12 cellular contexts compared by ENCODE assay signal in genomic region chr12:5514545-5514944, GRCh38.
DNase-seq lines count a peak whose midpoint lies in the region; ATAC-seq and TF ChIP-seq lines count a peak whose summit lies in the region.
"Had no signal": no experiment of that assay in that cellular context is flagged by ENCODE, and none has a peak within 500 bp of the region (broad histone marks: within the 10 kb centered on the region; RNA-seq: fewer than 3 reads in every experiment).

No MANE protein-coding gene starts in this region.

- no peaks in the 10 kb centered on the region for H3K9me3 Mint-ChIP-seq in endodermal cell

- no peak overlapping the region for H3K4me3 ChIP-seq in coronary artery
- no peak overlapping the region for H3K4me3 ChIP-seq in endodermal cell (ENCODE audit: low read length)
- no peak overlapping the region for H3K4me3 ChIP-seq in suprapubic skin
- H3K4me3 ChIP-seq: HAP-1 had no signal

- H3K27me3 ChIP-seq in endodermal cell (ENCODE audit: control insufficient read depth, insufficient read depth, low read length, poor library complexity, severe bottlenecking): no peaks in the 10 kb centered on the region
- H3K27me3 ChIP-seq in suprapubic skin: peaks cover 17% of the 10 kb centered on the region

- DNase-seq in coronary artery (ENCODE audit: low spot score) (peak; percentile 33), endodermal cell (peak; percentile 17), suprapubic skin (ENCODE audit: low spot score in 2 of 2) (peak; percentile 1 to 8)
- DNase-seq: ACHN; BE2C; C1 segment of cervical spinal cord; CD4-positive, CD25-positive, alpha-beta regulatory T cell had no signal

- H3K36me3 Mint-ChIP-seq in endodermal cell (ENCODE audit: low read depth): no peaks in the 10 kb centered on the region
- H3K36me3 Mint-ChIP-seq: CD4-positive, CD25-positive, alpha-beta regulatory T cell had no signal

- 93 to 98% methylated on average over 3 to 4 of the region's 4 CpGs for WGBS in endodermal cell (ENCODE audit: insufficient coverage in 1 of 2, insufficient read length in 1 of 2), 2 experiments
- 93% methylated on average over 4 of the region's 4 CpGs for WGBS in suprapubic skin

- no peak overlapping the region for H3K27ac Mint-ChIP-seq in endodermal cell
- H3K27ac Mint-ChIP-seq: CD4-positive, CD25-positive, alpha-beta regulatory T cell had no signal

- H3K27ac ChIP-seq in coronary artery: no peak overlapping the region
- H3K27ac ChIP-seq in endodermal cell (ENCODE audit: low read depth, low read length): no peak overlapping the region
- H3K27ac ChIP-seq in suprapubic skin: no peak overlapping the region

- H3K4me1 ChIP-seq in endodermal cell (ENCODE audit: control insufficient read depth, insufficient read depth, low read length) (peaks cover 4% of the 10 kb centered on the region), suprapubic skin (peaks cover 7% of the 10 kb centered on the region)
- H3K4me1 ChIP-seq: BE2C, HAP-1 had no signal

- no peak for TF ChIP-seq POLR2A in suprapubic skin (IDR thresholded peaks at IDR 0.05)

- H3K9me3 ChIP-seq in endodermal cell (ENCODE audit: control insufficient read depth, low read length) (no peaks in the 10 kb centered on the region), suprapubic skin (no peaks in the 10 kb centered on the region)
- H3K9me3 ChIP-seq: BE2C, Caco-2, HAP-1 had no signal

- H3K9ac ChIP-seq in endodermal cell (ENCODE audit: extremely low read depth, low read length, poor library complexity, severe bottlenecking): no peak overlapping the region

- no peak for TF ChIP-seq EP300 in suprapubic skin (IDR thresholded peaks at IDR 0.05)

- no peaks in the 10 kb centered on the region for H3K36me3 ChIP-seq in endodermal cell (ENCODE audit: control insufficient read depth, insufficient read depth, low read length)
- H3K36me3 ChIP-seq in suprapubic skin: no peaks in the 10 kb centered on the region
- H3K36me3 ChIP-seq: BE2C, HAP-1 had no signal

- TF ChIP-seq CTCF in coronary artery (IDR thresholded peaks at IDR 0.05) (no peak), endodermal cell (conservative IDR thresholded peaks at IDR 0.05) (no peak), suprapubic skin (IDR thresholded peaks at IDR 0.05) (no peak)

- no peak overlapping the region for H3K4me3 Mint-ChIP-seq in endodermal cell
- H3K4me3 Mint-ChIP-seq: CD4-positive, CD25-positive, alpha-beta regulatory T cell had no signal

- ATAC-seq in GM19463 (IDR thresholded peaks at IDR 0.05; ENCODE audit: unreplicated experiment): no peak
- ATAC-seq in HG02884 (IDR thresholded peaks at IDR 0.05; ENCODE audit: unreplicated experiment): no peak
- ATAC-seq in GM19455 (IDR thresholded peaks at IDR 0.05; ENCODE audit: unreplicated experiment): no peak

- H3K27me3 Mint-ChIP-seq in endodermal cell (ENCODE audit: insufficient read depth): peaks cover 4% of the 10 kb centered on the region

- H3K4me1 Mint-ChIP-seq in endodermal cell: peaks cover 33% of the 10 kb centered on the region
- H3K4me1 Mint-ChIP-seq: CD4-positive, CD25-positive, alpha-beta regulatory T cell had no signal
